ENCODE assay signal across 21 cellular contexts in genomic region chr12:81974762-81975161, GRCh38.
"Had no signal": no experiment of that assay in that cellular context is flagged by ENCODE, and none has a peak within 500 bp of the region (broad histone marks: within the 10 kb centered on the region; RNA-seq: fewer than 3 reads in every experiment).

No MANE protein-coding gene starts in this region.

- H3K4me1 ChIP-seq: gastrocnemius medialis, parathyroid adenoma, right atrium auricular region, testis had no signal

- H3K27me3 ChIP-seq: gastrocnemius medialis, hepatocyte, right atrium auricular region, testis had no signal

- H3K27ac ChIP-seq: gastrocnemius medialis, hepatocyte, parathyroid adenoma, right atrium auricular region, testis had no signal

- ATAC-seq: activated T-cell treated with anti-CD3 and anti-CD28 coated beads, Interleukin-2, amount 50 U/mL, for 72 hours; gastrocnemius medialis; left cardiac atrium; naive thymus-derived CD8-positive, alpha-beta T cell; stimulated activated memory B cell treated with anti-CD40 and anti-IgM and Interleukin-4, amounts not matched to agents 10 μg/mL and 1 μg/mL and 100 μg/mL, for 72 hours had no signal

- H3K4me3 ChIP-seq: gastrocnemius medialis, hepatocyte, right atrium auricular region, smooth muscle cell, testis had no signal

- DNase-seq: activated CD4-positive, alpha-beta T cell treated with anti-CD3 and anti-CD28 coated beads for 4 hours; activated CD4-positive, alpha-beta T cell treated with anti-CD3 and anti-CD28 coated beads, Interleukin-2, amount 50 U/mL, for 4 hours; activated naive CD4-positive, alpha-beta T cell; activated T-cell treated with anti-CD3 and anti-CD28 coated beads for 4 hours; activated T-cell treated with anti-CD3 and anti-CD28 coated beads, Interleukin-2, amount 50 U/mL, for 72 hours; effector CD4-positive, alpha-beta T cell; gastrocnemius medialis; left cardiac atrium; mammary epithelial cell; naive thymus-derived CD8-positive, alpha-beta T cell; occipital lobe; stimulated activated CD4-positive, alpha-beta T cell treated with anti-CD3 and anti-CD28 coated beads, Interleukin-1b, Interleukin-23, amount 100 ng/mL, for 48 hours; stimulated activated CD4-positive, alpha-beta T cell treated with anti-CD3 and anti-CD28 coated beads, Interleukin-4, amount 100 ng/mL, for 4 hours; stimulated activated CD8-positive, alpha-beta memory T cell treated with anti-CD3 and anti-CD28 coated beads, Interleukin-4, amount 100 ng/mL, for 48 hours; testis; trophoblast cell had no signal

- H3K9me3 ChIP-seq: gastrocnemius medialis, right atrium auricular region, testis had no signal

- H3K36me3 ChIP-seq: gastrocnemius medialis, right atrium auricular region had no signal
